ENCODE assay signal across 21 cellular contexts in genomic region chr1:39212499-39212898, GRCh38. TPM values are rescaled to one million over a fixed set of nuclear protein-coding genes. Genes with fewer than 3 reads are reported as not detected.
A peak's percentile ranks its signal among the peaks of the same experiment; 100 is the strongest.
DNase-seq lines count a peak whose midpoint lies in the region; ATAC-seq and TF ChIP-seq lines count a peak whose summit lies in the region.
"Had no signal": no experiment of that assay in that cellular context is flagged by ENCODE, and none has a peak within 500 bp of the region (broad histone marks: within the 10 kb centered on the region; RNA-seq: fewer than 3 reads in every experiment).

No MANE protein-coding gene starts in this region.

- no peaks in the 10 kb centered on the region for H3K27me3 ChIP-seq in Panc1 (ENCODE audit: control insufficient read depth, insufficient read depth, low read length)
- H3K27me3 ChIP-seq in esophagus muscularis mucosa = no peaks in the 10 kb centered on the region
- H3K27me3 ChIP-seq in smooth muscle cell (ENCODE audit: low read depth) = no peaks in the 10 kb centered on the region

- H3K4me1 Mint-ChIP-seq in activated CD4-positive, alpha-beta T cell treated with anti-CD3 and anti-CD28 coated beads, Interleukin-2, amount 10 ng/mL, durations not matched to agents 24 days and 14 days = peaks cover 48% of the 10 kb centered on the region
- peaks cover 46% of the 10 kb centered on the region for H3K4me1 Mint-ChIP-seq in activated CD4-positive, alpha-beta T cell treated with anti-CD3 and anti-CD28 coated beads for 36 hours

- H4K20me1 ChIP-seq in smooth muscle cell (ENCODE audit: low read depth) = peaks cover 92% of the 10 kb centered on the region

- BruUV-seq in Panc1 (replicated peaks; lab: Mats Ljungman, UMichigan) = no TSS peak

- no peak overlapping the region for H2AFZ ChIP-seq in smooth muscle cell (ENCODE audit: low read depth)

- peaks cover 25% of the 10 kb centered on the region for H3K36me3 Mint-ChIP-seq in activated CD4-positive, alpha-beta T cell treated with anti-CD3 and anti-CD28 coated beads, Interleukin-2, amount 10 ng/mL, durations not matched to agents 24 days and 14 days (ENCODE audit: low read depth)
- peaks cover 14% of the 10 kb centered on the region for H3K36me3 Mint-ChIP-seq in activated CD4-positive, alpha-beta T cell treated with anti-CD3 and anti-CD28 coated beads for 36 hours (ENCODE audit: low read depth)

- CTCF ChIA-PET in activated CD4-positive, alpha-beta T cell treated with anti-CD3 and anti-CD28 coated beads for 36 hours (lab: Charles Lee) = interaction anchor here (1.0 to 1.3 kb wide), 2 partner anchors 20 to 46 kb away, joined by 3 to 6 read pairs; no protein-coding TSS in a partner anchor
- CTCF ChIA-PET in Panc1 (lab: Charles Lee) = no interaction called here

- H3K4me3 ChIP-seq in Panc1 (ENCODE audit: low read depth in 2 of 2, low read length in 2 of 2) (no peak overlapping the region), esophagus muscularis mucosa (no peak overlapping the region), smooth muscle cell (no peak overlapping the region)

- peaks cover 46% of the 10 kb centered on the region for H3F3A ChIP-seq in smooth muscle cell (ENCODE audit: low read depth)

- no peak for TF ChIP-seq CTCF in Panc1 (IDR thresholded peaks at IDR 0.05)
- TF ChIP-seq CTCF in esophagus muscularis mucosa (IDR thresholded peaks at IDR 0.05) = no peak
- TF ChIP-seq CTCF in smooth muscle cell (IDR thresholded peaks at IDR 0.05; ENCODE audit: borderline replicate concordance, insufficient read depth, poor library complexity, severe bottlenecking) = no peak

- H3K79me2 ChIP-seq in smooth muscle cell (ENCODE audit: low read depth) = peaks cover 75% of the 10 kb centered on the region

- 86% methylated on average over 8 of the region's 8 CpGs for WGBS in esophagus muscularis mucosa
- 90% methylated on average over 8 of the region's 8 CpGs for WGBS in smooth muscle cell (ENCODE audit: low lambda C conversion rate)

- ATAC-seq in activated CD4-positive, alpha-beta T cell treated with anti-CD3 and anti-CD28 coated beads for 36 hours = no peak
- ATAC-seq in Panc1 (no peak), GM19328 (IDR thresholded peaks at IDR 0.05; ENCODE audit: unreplicated experiment) (no peak), HG02885 (IDR thresholded peaks at IDR 0.05; ENCODE audit: poor library complexity, unreplicated experiment) (no peak)
- ATAC-seq: activated CD8-positive, alpha-beta T cell treated with anti-CD3 and anti-CD28 coated beads, Interleukin-2, amount 10 ng/mL, durations not matched to agents 7 days and 5 days; stimulated activated naive CD8-positive, alpha-beta T cell treated with anti-CD3 and anti-CD28 coated beads, Interleukin-15, amount 100 ng/mL, for 72 hours; T-helper 17 cell had no signal

- POLR2A ChIA-PET in activated CD4-positive, alpha-beta T cell treated with anti-CD3 and anti-CD28 coated beads for 36 hours (lab: Charles Lee) = interaction anchor here (0.7 kb wide), 1 partner anchor 186 kb away, joined by 3 read pairs; no protein-coding TSS in a partner anchor
- POLR2A ChIA-PET in Panc1 (lab: Charles Lee) = interaction anchor here (0.5 kb wide), 1 partner anchor 75 kb away, joined by 6 read pairs; no protein-coding TSS in a partner anchor

- no peak for TF ChIP-seq EP300 in esophagus muscularis mucosa (IDR thresholded peaks at IDR 0.05)

- in situ Hi-C loops in Panc1 (cut with HindIII; ENCODE audit: low pct_unique_long_range_greater_than_20kb, low sequenced_read_pairs) = no loop called here

- no peak overlapping the region for H3K9ac ChIP-seq in smooth muscle cell (ENCODE audit: low read depth)
- H3K9ac ChIP-seq: KMS-11 had no signal

- no peak for DNase-seq in activated CD4-positive, alpha-beta T cell treated with anti-CD3 and anti-CD28 coated beads, Interleukin-2, amount 10 ng/mL, durations not matched to agents 24 days and 14 days
- DNase-seq in activated CD4-positive, alpha-beta T cell treated with anti-CD3 and anti-CD28 coated beads for 36 hours = no peak
- DNase-seq in Panc1 (ENCODE audit: low read depth, low spot score) = no peak
- DNase-seq in esophagus muscularis mucosa (ENCODE audit: extremely low spot score) = no peak
- DNase-seq in smooth muscle cell (lab: John Stamatoyannopoulos, UW; ENCODE audit: unreplicated experiment) = no peak
- DNase-seq in NCI-H345 treated with DMSO at 0.1 percent for 48 hours (lab: John Stamatoyannopoulos, UW; ENCODE audit: unreplicated experiment) = no peak
- DNase-seq: activated B cell treated with CpG ODN at 0.5 μM for 24 hours; activated CD8-positive, alpha-beta T cell treated with anti-CD3 and anti-CD28 coated beads, Interleukin-2, amount 10 ng/mL, durations not matched to agents 7 days and 5 days; C1 segment of cervical spinal cord; endodermal cell; kidney glomerular epithelial cell; NCI-H1092; NCI-H2081; NCI-H510A; stimulated activated naive CD8-positive, alpha-beta T cell treated with anti-CD3 and anti-CD28 coated beads, Interleukin-15, amount 100 ng/mL, for 72 hours; T-helper 17 cell had no signal

- H3K27ac ChIP-seq in Panc1 (ENCODE audit: low read length) = peak overlapping the region; percentile 10; the same call in 1 of the 2 replicates
- H3K27ac ChIP-seq in esophagus muscularis mucosa (replicated peaks in 1 of 4) = peak overlapping the region in 3 of 4 donors; percentile 12 to 76 (median 70)
- H3K27ac ChIP-seq in smooth muscle cell (ENCODE audit: low read depth) = peak overlapping the region; percentile 85
- H3K27ac ChIP-seq: KMS-11 had no signal

- no peaks in the 10 kb centered on the region for H3K9me3 Mint-ChIP-seq in activated CD4-positive, alpha-beta T cell treated with anti-CD3 and anti-CD28 coated beads, Interleukin-2, amount 10 ng/mL, durations not matched to agents 24 days and 14 days
- no peaks in the 10 kb centered on the region for H3K9me3 Mint-ChIP-seq in activated CD4-positive, alpha-beta T cell treated with anti-CD3 and anti-CD28 coated beads for 36 hours (ENCODE audit: low read depth)
- H3K9me3 Mint-ChIP-seq: central memory CD8-positive, alpha-beta T cell; endodermal cell had no signal

- H3K36me3 ChIP-seq in Panc1 (ENCODE audit: control insufficient read depth, insufficient read depth, low read length) (no peaks in the 10 kb centered on the region), esophagus muscularis mucosa (peaks cover 0 to 7% (median 0%) of the 10 kb centered on the region in 4 donors), smooth muscle cell (ENCODE audit: low read depth) (no peaks in the 10 kb centered on the region)

- H3K27ac Mint-ChIP-seq in activated CD4-positive, alpha-beta T cell treated with anti-CD3 and anti-CD28 coated beads, Interleukin-2, amount 10 ng/mL, durations not matched to agents 24 days and 14 days = peak overlapping the region; percentile 25
- H3K27ac Mint-ChIP-seq in activated CD4-positive, alpha-beta T cell treated with anti-CD3 and anti-CD28 coated beads for 36 hours = no peak overlapping the region
- H3K27ac Mint-ChIP-seq: activated B cell treated with CpG ODN at 0.5 μM for 24 hours; activated CD8-positive, alpha-beta T cell treated with anti-CD3 and anti-CD28 coated beads, Interleukin-2, amount 10 ng/mL, durations not matched to agents 7 days and 5 days; activated T-helper 1 cell treated with anti-CD3 and anti-CD28 coated beads, Interleukin-12 subunit alpha, Interleukin-12 subunit beta, Interleukin-2, Interleukin-4 antibody, amounts not matched to agents 30 ng/mL and 10 ng/mL and 1 ng/mL, durations not matched to agents 14 hours and 24 hours and 36 hours; endodermal cell; stimulated activated naive CD8-positive, alpha-beta T cell treated with anti-CD3 and anti-CD28 coated beads, Interleukin-15, amount 100 ng/mL, for 72 hours; T-helper 17 cell had no signal

- H3K4me3 Mint-ChIP-seq in activated CD4-positive, alpha-beta T cell treated with anti-CD3 and anti-CD28 coated beads, Interleukin-2, amount 10 ng/mL, durations not matched to agents 24 days and 14 days = no peak overlapping the region
- H3K4me3 Mint-ChIP-seq in activated CD4-positive, alpha-beta T cell treated with anti-CD3 and anti-CD28 coated beads for 36 hours = no peak overlapping the region
- H3K4me3 Mint-ChIP-seq: activated B cell treated with CpG ODN at 0.5 μM for 24 hours; activated CD8-positive, alpha-beta T cell treated with anti-CD3 and anti-CD28 coated beads, Interleukin-2, amount 10 ng/mL, durations not matched to agents 7 days and 5 days; activated T-helper 1 cell treated with anti-CD3 and anti-CD28 coated beads, Interleukin-12 subunit alpha, Interleukin-12 subunit beta, Interleukin-2, Interleukin-4 antibody, amounts not matched to agents 30 ng/mL and 10 ng/mL and 1 ng/mL, durations not matched to agents 14 hours and 24 hours and 36 hours; central memory CD8-positive, alpha-beta T cell; endodermal cell; stimulated activated naive CD8-positive, alpha-beta T cell treated with anti-CD3 and anti-CD28 coated beads, Interleukin-15, amount 100 ng/mL, for 72 hours; T-helper 17 cell had no signal

- H3K27me3 Mint-ChIP-seq in activated CD4-positive, alpha-beta T cell treated with anti-CD3 and anti-CD28 coated beads, Interleukin-2, amount 10 ng/mL, durations not matched to agents 24 days and 14 days = no peaks in the 10 kb centered on the region
- no peaks in the 10 kb centered on the region for H3K27me3 Mint-ChIP-seq in activated CD4-positive, alpha-beta T cell treated with anti-CD3 and anti-CD28 coated beads for 36 hours
- H3K27me3 Mint-ChIP-seq: activated B cell treated with CpG ODN at 0.5 μM for 24 hours; central memory CD8-positive, alpha-beta T cell; stimulated activated naive CD8-positive, alpha-beta T cell treated with anti-CD3 and anti-CD28 coated beads, Interleukin-15, amount 100 ng/mL, for 72 hours; T-helper 17 cell had no signal

- H3K4me2 ChIP-seq in smooth muscle cell = peak overlapping the region; percentile 73
- H3K4me2 ChIP-seq: KMS-11 had no signal

- TF ChIP-seq POLR2A in esophagus muscularis mucosa (IDR thresholded peaks at IDR 0.05; ENCODE audit: low read depth) = no peak

- H3K9me3 ChIP-seq in Panc1 (ENCODE audit: control insufficient read depth, insufficient read depth, low read depth, low read length) (no peaks in the 10 kb centered on the region), esophagus muscularis mucosa (no peaks in the 10 kb centered on the region), smooth muscle cell (replicated peaks; ENCODE audit: low read depth) (no peaks in the 10 kb centered on the region)

- intact Hi-C loops in activated CD4-positive, alpha-beta T cell treated with anti-CD3 and anti-CD28 coated beads, Interleukin-2, amount 10 ng/mL, durations not matched to agents 24 days and 14 days (cut with micrococcal nuclease) = no loop called here
- intact Hi-C loops in activated CD4-positive, alpha-beta T cell treated with anti-CD3 and anti-CD28 coated beads for 36 hours (cut with DNase I, micrococcal nuclease) = no loop called here
- intact Hi-C loops in Panc1 (cut with micrococcal nuclease; ENCODE audit: unreplicated experiment) = no loop called here
- intact Hi-C loops in esophagus muscularis mucosa (cut with DNase I) = no loop called here

- peaks cover 35% of the 10 kb centered on the region for H3K4me1 ChIP-seq in Panc1 (ENCODE audit: control insufficient read depth, insufficient read depth, low read length)
- H3K4me1 ChIP-seq in esophagus muscularis mucosa = peaks cover 63 to 98% (median 90%) of the 10 kb centered on the region in 4 donors
- peaks cover 45% of the 10 kb centered on the region for H3K4me1 ChIP-seq in smooth muscle cell (ENCODE audit: low read depth)

RNA-seq across cellular contexts. Expression of gene MACF1, which starts 8.0 kb away (rescaled TPM):
- total RNA-seq in activated CD4-positive, alpha-beta T cell treated with anti-CD3 and anti-CD28 coated beads, Interleukin-2, amount 10 ng/mL, durations not matched to agents 24 days and 14 days = 203 and 204 TPM in 2 replicates
- 100 to 1,000 TPM; 192 to 195 TPM for total RNA-seq in activated CD4-positive, alpha-beta T cell treated with anti-CD3 and anti-CD28 coated beads for 36 hours
- total RNA-seq in Panc1 (2021; ENCODE audit: unreplicated experiment) = 413 TPM
- 162 TPM for polyA plus RNA-seq in Panc1 (2012; ENCODE audit: insufficient read length)
- 100 to 1,000 TPM; 386 to 627 (median 576) TPM for total RNA-seq in esophagus muscularis mucosa
- 186 and 195 TPM in 2 replicates for total RNA-seq in smooth muscle cell
- polyA plus RNA-seq in smooth muscle cell = 36.9 and 71.9 TPM in 2 replicates

Comparison
In these comparisons a context has a peak if more than half of its experiments do, and no peak if none do; other contexts are left out.
1. H3K27ac ChIP-seq: peak in every context shown above with its lines; median percentile 85 in smooth muscle cell; 70 in esophagus muscularis mucosa; 10 in Panc1.